In genomic region chr22:46251266-46251665, GRCh38 we compare ENCODE assay signal across 9 cellular contexts. TPM values are rescaled to one million over a fixed set of nuclear protein-coding genes. Genes with fewer than 3 reads are reported as not detected.
A peak's percentile ranks its signal among the peaks of the same experiment; 100 is the strongest.
DNase-seq lines count a peak whose midpoint lies in the region; ATAC-seq and TF ChIP-seq lines count a peak whose summit lies in the region.
"Had no signal": no experiment of that assay in that cellular context is flagged by ENCODE, and none has a peak within 500 bp of the region (broad histone marks: within the 10 kb centered on the region; RNA-seq: fewer than 3 reads in every experiment).

No MANE protein-coding gene starts in this region.

- no peaks in the 10 kb centered on the region for H3K36me3 ChIP-seq in smooth muscle cell (ENCODE audit: low read depth)

- H3K79me2 ChIP-seq in smooth muscle cell (ENCODE audit: low read depth) = no peaks in the 10 kb centered on the region

- peaks cover 13% of the 10 kb centered on the region for H3K4me1 ChIP-seq in smooth muscle cell (ENCODE audit: low read depth)

- ATAC-seq in T-helper 17 cell (no peak), GM21367 (IDR thresholded peaks at IDR 0.05; ENCODE audit: unreplicated experiment) (no peak)

- H3F3A ChIP-seq in smooth muscle cell (ENCODE audit: low read depth) = no peaks in the 10 kb centered on the region

- H3K4me1 Mint-ChIP-seq in T-helper 17 cell = peaks cover 25% of the 10 kb centered on the region

- TF ChIP-seq CTCF in fibroblast of villous mesenchyme (IDR thresholded peaks at IDR 0.05; ENCODE audit: insufficient read depth, low read depth, low read length) (no peak), smooth muscle cell (IDR thresholded peaks at IDR 0.05; ENCODE audit: borderline replicate concordance, insufficient read depth, poor library complexity, severe bottlenecking) (no peak)

- H3K27ac ChIP-seq in smooth muscle cell (ENCODE audit: low read depth) = no peak overlapping the region

- H3K4me3 Mint-ChIP-seq in T-helper 17 cell = peak overlapping the region; percentile 93

- no peaks in the 10 kb centered on the region for H3K36me3 Mint-ChIP-seq in T-helper 17 cell (ENCODE audit: low read depth)

- H3K9me3 ChIP-seq in T-helper 17 cell (ENCODE audit: control insufficient read depth, low read length, poor library complexity, severe bottlenecking) (no peaks in the 10 kb centered on the region), smooth muscle cell (replicated peaks; ENCODE audit: low read depth) (no peaks in the 10 kb centered on the region)

- H2AFZ ChIP-seq in smooth muscle cell (ENCODE audit: low read depth) = no peak overlapping the region

- no peaks in the 10 kb centered on the region for H4K20me1 ChIP-seq in smooth muscle cell (ENCODE audit: low read depth)

- 96% methylated on average over 7 of the region's 7 CpGs for WGBS in smooth muscle cell (ENCODE audit: low lambda C conversion rate)

- DNase-seq in DMS53 (lab: John Stamatoyannopoulos, UW) (peak; percentile 29), DMS53 treated with DMSO at 0.1 percent for 48 hours (lab: John Stamatoyannopoulos, UW; ENCODE audit: unreplicated experiment) (no peak), T-helper 17 cell (no peak), fibroblast of villous mesenchyme (ENCODE audit: low read depth) (no peak), smooth muscle cell (lab: John Stamatoyannopoulos, UW; ENCODE audit: unreplicated experiment) (no peak), H4 (ENCODE audit: low spot score) (no peak)
- no peak for DNase-seq in stimulated activated CD4-positive, alpha-beta T cell treated with anti-CD3 and anti-CD28 coated beads, Interleukin-15, amount 100 ng/mL, for 24 hours
- DNase-seq: NCI-H226 had no signal

- H3K27ac Mint-ChIP-seq in T-helper 17 cell = peak overlapping the region; percentile 84

- H3K4me2 ChIP-seq in smooth muscle cell = peak overlapping the region; percentile 92

- H3K27me3 ChIP-seq in smooth muscle cell (ENCODE audit: low read depth) = no peaks in the 10 kb centered on the region

- H3K27me3 Mint-ChIP-seq in T-helper 17 cell = no peaks in the 10 kb centered on the region

- H3K9ac ChIP-seq in smooth muscle cell (ENCODE audit: low read depth) = no peak overlapping the region

- H3K4me3 ChIP-seq in fibroblast of villous mesenchyme (ENCODE audit: low read depth, low read length) = peak overlapping the region; percentile 93
- H3K4me3 ChIP-seq in smooth muscle cell = no peak overlapping the region

RNA-seq across cellular contexts. Expression of gene CDPF1, which starts 1.2 kb away (rescaled TPM):
- total RNA-seq in T-helper 17 cell (1 to 10 TPM; 3.5 to 4.3 TPM), fibroblast of villous mesenchyme (9.7 and 16.8 TPM in 2 replicates), smooth muscle cell (8.3 and 9.6 TPM in 2 replicates)
- 9.4 and 11.6 TPM in 2 replicates for polyA plus RNA-seq in smooth muscle cell
- total RNA-seq in H4 (2014; rRNA removed; shearing (Covaris generic)) = 3.2 and 8.2 TPM in 2 replicates

RNA-seq across cellular contexts. Expression of gene PKDREJ, which starts 11.9 kb away (rescaled TPM):
- total RNA-seq in T-helper 17 cell (not detected), fibroblast of villous mesenchyme (not detected in 2 replicates), smooth muscle cell (under 0.01 TPM in 1 of 2 replicates, not detected in the other)
- polyA plus RNA-seq in smooth muscle cell = 0.05 and 0.07 TPM in 2 replicates
- total RNA-seq in H4 (2014; rRNA removed; shearing (Covaris generic)) = not detected in 2 replicates

RNA-seq across cellular contexts. Expression of gene TTC38, which starts 16.5 kb away (rescaled TPM):
- total RNA-seq in T-helper 17 cell (1 to 10 TPM; 4.3 to 7.1 TPM), fibroblast of villous mesenchyme (26.8 and 28.7 TPM in 2 replicates), smooth muscle cell (24.4 and 35.6 TPM in 2 replicates)
- 14.2 and 19.6 TPM in 2 replicates for polyA plus RNA-seq in smooth muscle cell
- 21.5 and 26.9 TPM in 2 replicates for total RNA-seq in H4 (2014; rRNA removed; shearing (Covaris generic))

RNA-seq across cellular contexts. Expression of gene GTSE1, which starts 45.4 kb away (rescaled TPM):
- total RNA-seq in T-helper 17 cell (under 1 TPM; 0.25 to 0.57 TPM), fibroblast of villous mesenchyme (7.4 and 10.4 TPM in 2 replicates), smooth muscle cell (2.7 and 3.6 TPM in 2 replicates)
- 6.8 and 9.3 TPM in 2 replicates for polyA plus RNA-seq in smooth muscle cell
- total RNA-seq in H4 (2014; rRNA removed; shearing (Covaris generic)) = 13.5 and 13.9 TPM in 2 replicates
